Comparison of ENCODE assay signal across 6 cellular contexts in the genomic region with DNA sequence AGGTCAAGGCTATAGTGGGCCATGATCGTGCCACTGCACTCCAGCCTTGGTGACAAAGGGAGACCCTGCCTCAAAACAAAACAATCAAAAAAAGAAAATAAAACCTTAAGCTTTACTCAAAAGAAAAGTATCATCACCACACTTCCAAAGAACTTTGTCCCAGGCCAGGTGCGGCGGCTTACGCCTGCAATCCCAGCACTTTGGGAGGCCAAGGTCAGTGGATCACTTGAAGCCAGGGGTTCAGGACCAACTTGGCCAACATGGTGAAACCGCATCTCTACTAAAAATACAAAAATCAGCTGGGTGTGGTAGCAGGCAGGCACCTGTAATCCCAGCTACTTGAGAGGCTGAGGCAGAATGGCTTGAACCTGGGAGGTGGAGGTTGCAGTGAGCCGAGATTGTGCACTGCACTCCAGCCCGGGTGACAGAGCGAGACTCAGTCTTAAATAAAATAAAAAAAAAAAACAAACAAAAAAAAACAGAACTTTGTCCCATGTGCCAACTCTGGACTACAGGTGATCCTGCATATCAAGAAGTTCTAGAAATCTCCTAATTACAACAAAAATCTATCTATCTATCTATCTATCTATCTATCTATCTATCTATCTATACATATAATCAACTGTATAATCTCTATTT.
"Had no signal": no experiment of that assay in that cellular context is flagged by ENCODE, and none has a peak within 500 bp of the region (broad histone marks: within the 10 kb centered on the region; RNA-seq: fewer than 3 reads in every experiment).

No MANE protein-coding gene starts in this region.

- H3K27me3 Mint-ChIP-seq: IgD-negative memory B cell had no signal

- ATAC-seq: GM23338 had no signal

- H3K4me3 ChIP-seq: GM23338 had no signal

- DNase-seq: H9, HCEC 1CT, KBM-7 had no signal

- H3K27ac ChIP-seq: HL-60 had no signal

- H3K9me3 Mint-ChIP-seq: GM23338, H9, IgD-negative memory B cell had no signal

- H3K4me3 Mint-ChIP-seq: GM23338, H9 had no signal
